In genomic region chr10:117364121-117364960, GRCh38 we compare ENCODE assay signal across 13 cellular contexts. TPM values are rescaled to one million over a fixed set of nuclear protein-coding genes. Genes with fewer than 3 reads are reported as not detected.
DNase-seq lines count a peak whose midpoint lies in the region; ATAC-seq, FAIRE-seq and TF ChIP-seq lines count a peak whose summit lies in the region.
"Had no signal": no experiment of that assay in that cellular context is flagged by ENCODE, and none has a peak within 500 bp of the region (broad histone marks: within the 10 kb centered on the region; RNA-seq: fewer than 3 reads in every experiment).

No MANE protein-coding gene starts in this region.

- H3K4me2 ChIP-seq in Loucy (ENCODE audit: low read depth, low read length, poor library complexity, severe bottlenecking) (peak overlapping the region; percentile 91), HepG2 (ENCODE audit: low read depth, low read length) (peak overlapping the region; percentile 23)

- TF ChIP-seq POLR2A in HepG2 (IDR thresholded peaks at IDR 0.05; ENCODE audit: insufficient read depth in 1 of 2, low read depth in 2 of 2, low read length in 2 of 2) = no peak

- H3K4me3 ChIP-seq in Loucy (ENCODE audit: low read length, poor library complexity, severe bottlenecking) (peak overlapping the region; percentile 95), bronchial epithelial cell (ENCODE audit: low read depth, low read length) (no peak overlapping the region), HepG2 (replicated peaks in 1 of 3; ENCODE audit: insufficient read depth in 1 of 3, low read depth in 2 of 3, low read length in 3 of 3) (no peak overlapping the region)
- H3K4me3 ChIP-seq: dorsolateral prefrontal cortex had no signal

- intact Hi-C loops in HepG2 (cut with micrococcal nuclease; ENCODE audit: unreplicated experiment) = no loop called here

- no peak for ATAC-seq in HepG2
- no peak for ATAC-seq in HG03159 (IDR thresholded peaks at IDR 0.05; ENCODE audit: unreplicated experiment)

- H3K4me1 ChIP-seq in Loucy (ENCODE audit: insufficient read depth, low read length, poor library complexity, severe bottlenecking) = peaks cover 82% of the 10 kb centered on the region
- H3K4me1 ChIP-seq in HepG2 (ENCODE audit: insufficient read depth, low read length) = peaks cover 94% of the 10 kb centered on the region

- WGBS in HepG2 (ENCODE audit: low lambda C conversion rate) = 82% methylated on average over 6 of the region's 6 CpGs

- no peak for TF ChIP-seq RAD21 in HepG2 (CRISPR knock-in tag; IDR thresholded peaks at IDR 0.05)

- peaks cover 28% of the 10 kb centered on the region; the same call in 1 of the 2 replicates for H3F3A ChIP-seq in Loucy (ENCODE audit: low read depth)

- no peak for TF ChIP-seq CTCF in Loucy (conservative IDR thresholded peaks at IDR 0.05; ENCODE audit: low read length)
- TF ChIP-seq CTCF in bronchial epithelial cell (IDR thresholded peaks at IDR 0.05; ENCODE audit: insufficient read depth, low read length, severe bottlenecking) = no peak
- no peak for TF ChIP-seq CTCF in HepG2 (CRISPR knock-in tag; IDR thresholded peaks at IDR 0.05)

- H3K79me2 ChIP-seq in Loucy (ENCODE audit: insufficient read depth, low read length) = peaks cover 100% of the 10 kb centered on the region
- peaks cover 97% of the 10 kb centered on the region for H3K79me2 ChIP-seq in HepG2 (ENCODE audit: insufficient read depth, low read length)

- in situ Hi-C loops in HepG2 (cut with HindIII; ENCODE audit: extremely low pct_ligation_motif_present, low pct_unique_long_range_greater_than_20kb) = no loop called here

- POLR2A ChIA-PET in HepG2 (lab: Yijun Ruan, JAX) = no interaction called here

- H3K9me3 ChIP-seq in Loucy (ENCODE audit: insufficient read depth, low read depth, low read length) = no peaks in the 10 kb centered on the region
- no peaks in the 10 kb centered on the region for H3K9me3 ChIP-seq in HepG2 (ENCODE audit: low read length)

- BruUV-seq in HepG2 (replicated peaks; lab: Mats Ljungman, UMichigan) = no TSS peak

- FAIRE-seq in bronchial epithelial cell (lab: Jason Lieb, UNC) = no peak
- no peak for FAIRE-seq in HepG2 (lab: Jason Lieb, UNC)

- no peak for TF ChIP-seq EP300 in HepG2 (IDR thresholded peaks at IDR 0.05; ENCODE audit: low read depth in 2 of 2, low read length in 2 of 2)
- TF ChIP-seq EP300 in HepG2 (CRISPR knock-in tag; IDR thresholded peaks at IDR 0.05; ENCODE audit: borderline replicate concordance) = no peak

- peak; percentile 34 for DNase-seq in EH (ENCODE audit: low read depth)
- peak; percentile 6 for DNase-seq in bronchial epithelial cell (ENCODE audit: low read depth)
- DNase-seq in HepG2 (ENCODE audit: low spot score) = no peak
- DNase-seq in NCI-H2107 treated with DMSO at 0.1 percent for 48 hours (lab: John Stamatoyannopoulos, UW; ENCODE audit: unreplicated experiment) = no peak
- no peak for DNase-seq in amniotic stem cell (lab: John Stamatoyannopoulos, UW)
- DNase-seq in activated CD4-positive, alpha-beta T cell treated with anti-CD3 and anti-CD28 coated beads for 48 hours = no peak
- DNase-seq: activated CD4-positive, alpha-beta T cell treated with anti-CD3 and anti-CD28 coated beads for 1 hour; activated effector memory CD4-positive, alpha-beta T cell treated with anti-CD3 and anti-CD28 coated beads, Interleukin-2, amount 50 U/mL, for 16 hours; dorsolateral prefrontal cortex; NCI-H1092; NCI-H510A treated with DMSO at 0.1 percent for 48 hours had no signal

- no peaks in the 10 kb centered on the region for H3K9me2 ChIP-seq in Loucy (replicated peaks; ENCODE audit: low read depth, low read length)

- H2AFZ ChIP-seq in Loucy (ENCODE audit: low read length) = no peak overlapping the region
- H2AFZ ChIP-seq in HepG2 (ENCODE audit: low read length) = no peak overlapping the region

- H3K27me3 ChIP-seq in Loucy (ENCODE audit: insufficient read depth, low read length, poor library complexity, severe bottlenecking) = peaks cover under 1% of the 10 kb centered on the region
- no peaks in the 10 kb centered on the region for H3K27me3 ChIP-seq in bronchial epithelial cell (ENCODE audit: control insufficient read depth, insufficient read depth, low read length)
- no peaks in the 10 kb centered on the region for H3K27me3 ChIP-seq in HepG2 (ENCODE audit: control insufficient read depth in 1 of 2, insufficient read depth in 2 of 2, low read length in 2 of 2)
- H3K27me3 ChIP-seq: dorsolateral prefrontal cortex had no signal

- peak overlapping the region; percentile 98 for H3K9ac ChIP-seq in Loucy (ENCODE audit: low read depth, low read length, poor library complexity, severe bottlenecking)
- H3K9ac ChIP-seq in HepG2 (ENCODE audit: insufficient read depth, low read depth, low read length) = 0 out of 2 replicates have a peak overlapping the region, but pooled peaks have one; percentile 20

- CTCF ChIA-PET in HepG2 (lab: Yijun Ruan, JAX; ENCODE audit: low intra/inter-chr PET ratio, low total read pairs) = no interaction called here

- peaks cover 84% of the 10 kb centered on the region for H3K36me3 ChIP-seq in Loucy (ENCODE audit: insufficient read depth, low read length)
- no peaks in the 10 kb centered on the region for H3K36me3 ChIP-seq in bronchial epithelial cell (ENCODE audit: control insufficient read depth, insufficient read depth, low read length)
- no peaks in the 10 kb centered on the region for H3K36me3 ChIP-seq in HepG2 (replicated peaks in 1 of 2; ENCODE audit: control insufficient read depth in 1 of 2, insufficient read depth in 2 of 2, low read length in 2 of 2)

- H4K20me1 ChIP-seq in Loucy (ENCODE audit: insufficient read depth, low read length, poor library complexity, severe bottlenecking) (peaks cover 98% of the 10 kb centered on the region), HepG2 (ENCODE audit: insufficient read depth, low read length) (peaks cover 23% of the 10 kb centered on the region; the same call in 1 of the 2 replicates)

- H3K27ac ChIP-seq in HepG2 (ENCODE audit: extremely low read length, insufficient read depth, low read length) = peak overlapping the region; percentile 27
- H3K27ac ChIP-seq: dorsolateral prefrontal cortex had no signal

TF ChIP-seq in HepG2, 621 proteins besides CTCF, POLR2A, EP300 and RAD21 (continues in another document):
- no peak for TF ChIP-seq ZNF878 (CRISPR knock-in tag; IDR thresholded peaks at IDR 0.05)

RNA-seq across cellular contexts. Expression of gene PDZD8, which starts 10.9 kb away (rescaled TPM):
- total RNA-seq in bronchial epithelial cell (20.3 and 27.9 TPM in 2 replicates), HepG2 (2016; rRNA removed; fragmentation: Illumina TruSeq; extraction: Trizol) (32.0 and 34.2 TPM in 2 replicates)
- total RNA-seq in HepG2 (2016; cell fraction: cytosol; rRNA removed; fragmentation: Illumina TruSeq; extraction: Trizol; ENCODE audit: low read depth) = 1.8 and 3.3 TPM in 2 replicates
- total RNA-seq in HepG2 (2016; cell fraction: insoluble cytoplasmic fraction; rRNA removed; fragmentation: Illumina TruSeq; extraction: Trizol) = 30.1 and 30.9 TPM in 2 replicates
- total RNA-seq in HepG2 (2016; cell fraction: membrane; rRNA removed; fragmentation: Illumina TruSeq; extraction: Trizol) = 22.1 and 23.4 TPM in 2 replicates
- 34.9 and 35.6 TPM in 2 replicates for total RNA-seq in HepG2 (2016; cell fraction: nucleus; rRNA removed; fragmentation: Illumina TruSeq; extraction: Trizol)
- 8.2 and 11.2 TPM in 2 replicates for polyA plus RNA-seq in HepG2 (2011; rRNA removed)
- polyA plus RNA-seq in HepG2 (2011; cell fraction: cytosol; rRNA removed) = 5.4 and 9.0 TPM in 2 replicates
- polyA plus RNA-seq in HepG2 (2011; cell fraction: nucleus; rRNA removed) = 4.6 and 5.6 TPM in 2 replicates
- polyA plus RNA-seq in HepG2 (2012) = 13.9 and 14.8 TPM in 2 replicates
- 1.5 and 2.0 TPM in 2 replicates for polyA plus RNA-seq in HepG2 (2016; cell fraction: cytosol; fragmentation: Illumina TruSeq; extraction: Trizol; ENCODE audit: low read depth)
- 20.4 and 20.5 TPM in 2 replicates for polyA plus RNA-seq in HepG2 (2016; cell fraction: insoluble cytoplasmic fraction; fragmentation: Illumina TruSeq; extraction: Trizol; ENCODE audit: low read depth)
- 9.6 and 10.4 TPM in 2 replicates for polyA plus RNA-seq in HepG2 (2016; cell fraction: membrane; fragmentation: Illumina TruSeq; extraction: Trizol; ENCODE audit: low read depth)
- polyA plus RNA-seq in HepG2 (2016; cell fraction: nucleus; fragmentation: Illumina TruSeq; extraction: Trizol; ENCODE audit: insufficient read depth, low read depth) = 17.1 and 18.4 TPM in 2 replicates
- 21.5 and 39.5 TPM in 2 replicates for polyA minus RNA-seq in HepG2 (2011; rRNA and poly(A)+ RNA removed; ENCODE audit: low replicate concordance)
- polyA minus RNA-seq in HepG2 (2011; cell fraction: cytosol; rRNA and poly(A)+ RNA removed) = 38.4 and 49.5 TPM in 2 replicates
- polyA minus RNA-seq in HepG2 (2011; cell fraction: nucleus; rRNA and poly(A)+ RNA removed) = 38.2 and 59.4 TPM in 2 replicates

Comparison
In these comparisons a context has a peak if more than half of its experiments do, and no peak if none do; other contexts are left out.
1. DNase-seq: peak in EH (single experiment) and bronchial epithelial cell (single experiment); none in HepG2 (single experiment), NCI-H2107 treated with DMSO at 0.1 percent for 48 hours (single experiment), amniotic stem cell (single experiment) and activated CD4-positive, alpha-beta T cell treated with anti-CD3 and anti-CD28 coated beads for 48 hours (single experiment).